In the genomic region with DNA sequence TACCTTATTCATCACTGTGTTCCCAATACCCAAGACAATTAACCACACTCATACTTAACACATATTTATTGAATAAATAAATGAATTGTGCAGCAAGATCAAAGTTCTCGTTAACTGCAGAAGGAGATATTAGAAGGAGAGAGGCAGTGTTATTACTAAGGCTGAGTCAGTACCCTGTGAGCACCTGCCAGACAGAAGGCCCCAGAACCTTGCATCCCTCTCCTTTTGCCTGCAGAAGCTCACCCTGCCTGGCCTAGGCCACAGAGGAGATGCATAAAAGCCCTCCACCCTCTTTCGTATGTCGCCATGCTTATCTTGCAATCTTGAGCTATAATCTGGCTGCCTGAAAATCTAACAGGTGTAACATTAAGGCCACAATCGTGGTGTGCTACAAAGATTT, we compare ENCODE assay signal across 10 cellular contexts. TPM values are rescaled to one million over a fixed set of nuclear protein-coding genes. Genes with fewer than 3 reads are reported as not detected.
DNase-seq lines count a peak whose midpoint lies in the region; ATAC-seq, FAIRE-seq and TF ChIP-seq lines count a peak whose summit lies in the region.
"Had no signal": no experiment of that assay in that cellular context is flagged by ENCODE, and none has a peak within 500 bp of the region (broad histone marks: within the 10 kb centered on the region; RNA-seq: fewer than 3 reads in every experiment).

No MANE protein-coding gene starts in this region.

- no peak for FAIRE-seq in HTR-8/SVneo (lab: Jason Lieb, UNC)

- H3K4me1 Mint-ChIP-seq in activated T-helper 1 cell treated with anti-CD3 and anti-CD28 coated beads, Interleukin-12 subunit alpha, Interleukin-12 subunit beta, Interleukin-2, Interleukin-4 antibody, amounts not matched to agents 30 ng/mL and 10 ng/mL and 1 ng/mL, durations not matched to agents 14 hours and 24 hours and 36 hours (ENCODE audit: low read depth): peaks cover 16% of the 10 kb centered on the region
- peaks cover 12% of the 10 kb centered on the region for H3K4me1 Mint-ChIP-seq in neural progenitor cell

- H3K9ac ChIP-seq in BLaER1 treated with 17β-estradiol and CSF1 and Interleukin-3, amounts not matched to agents 10 nM and 100 nM: peak overlapping the region; percentile 65 to 93 (median 85)
- H3K9ac ChIP-seq in GM23248 (no peak overlapping the region), neural progenitor cell (no peak overlapping the region)

- no peak for ATAC-seq in left lung

- H3K79me2 ChIP-seq in GM23248 (ENCODE audit: insufficient read depth): no peaks in the 10 kb centered on the region
- no peaks in the 10 kb centered on the region for H3K79me2 ChIP-seq in neural progenitor cell (ENCODE audit: low read depth)

- no peak overlapping the region for H3K27ac Mint-ChIP-seq in activated T-helper 1 cell treated with anti-CD3 and anti-CD28 coated beads, Interleukin-12 subunit alpha, Interleukin-12 subunit beta, Interleukin-2, Interleukin-4 antibody, amounts not matched to agents 30 ng/mL and 10 ng/mL and 1 ng/mL, durations not matched to agents 14 hours and 24 hours and 36 hours
- H3K27ac Mint-ChIP-seq in neural progenitor cell: no peak overlapping the region

- H3K36me3 ChIP-seq in BLaER1 treated with 17β-estradiol and CSF1 and Interleukin-3, amounts not matched to agents 10 nM and 100 nM: peaks cover 0 to 9% (median 0%) of the 10 kb centered on the region in 11 experiments; a peak in 1 of 22 replicates
- H3K36me3 ChIP-seq in GM23248 (ENCODE audit: low read depth): no peaks in the 10 kb centered on the region
- no peaks in the 10 kb centered on the region for H3K36me3 ChIP-seq in left lung
- no peaks in the 10 kb centered on the region for H3K36me3 ChIP-seq in neural progenitor cell
- H3K36me3 ChIP-seq in testis (ENCODE audit: low read depth, missing control alignments): no peaks in the 10 kb centered on the region

- peaks cover 3% of the 10 kb centered on the region for H3K36me3 Mint-ChIP-seq in activated T-helper 1 cell treated with anti-CD3 and anti-CD28 coated beads, Interleukin-12 subunit alpha, Interleukin-12 subunit beta, Interleukin-2, Interleukin-4 antibody, amounts not matched to agents 30 ng/mL and 10 ng/mL and 1 ng/mL, durations not matched to agents 14 hours and 24 hours and 36 hours (ENCODE audit: low read depth)
- no peaks in the 10 kb centered on the region for H3K36me3 Mint-ChIP-seq in neural progenitor cell
- H3K36me3 Mint-ChIP-seq: naive B cell had no signal

- no peaks in the 10 kb centered on the region for H3K27me3 ChIP-seq in BLaER1 treated with 17β-estradiol and CSF1 and Interleukin-3, amounts not matched to agents 10 nM and 100 nM
- H3K27me3 ChIP-seq in GM23248 (replicated peaks; ENCODE audit: insufficient read depth) (no peaks in the 10 kb centered on the region), left lung (no peaks in the 10 kb centered on the region), neural progenitor cell (no peaks in the 10 kb centered on the region), testis (no peaks in the 10 kb centered on the region)

- H3K4me3 ChIP-seq in BLaER1 treated with 17β-estradiol and CSF1 and Interleukin-3, amounts not matched to agents 10 nM and 100 nM: peak overlapping the region in 4 of 10 experiments; percentile 3 to 22 (median 12); a peak in 5 of 20 replicates
- H3K4me3 ChIP-seq in GM23248 (no peak overlapping the region), left lung (no peak overlapping the region), neural progenitor cell (no peak overlapping the region), testis (no peak overlapping the region)

- TF ChIP-seq CTCF in left lung (IDR thresholded peaks at IDR 0.05) (no peak), neural progenitor cell (IDR thresholded peaks at IDR 0.05) (no peak), testis (IDR thresholded peaks at IDR 0.05) (no peak)

- no peaks in the 10 kb centered on the region for H4K20me1 ChIP-seq in BLaER1 treated with 17β-estradiol and CSF1 and Interleukin-3, amounts not matched to agents 10 nM and 100 nM
- H4K20me1 ChIP-seq in GM23248 (ENCODE audit: insufficient read depth) (no peaks in the 10 kb centered on the region), neural progenitor cell (ENCODE audit: low read depth) (no peaks in the 10 kb centered on the region)

- WGBS in GM23248 (ENCODE audit: low coverage in 1 of 2, low lambda C conversion rate in 2 of 2, missing lambda C conversion rate in 2 of 2), 2 experiments: 79 to 89% methylated on average over 4 of the region's 4 CpGs
- 89 to 94% methylated on average over 4 of the region's 4 CpGs for WGBS in testis, 2 donors

- H3K4me2 ChIP-seq in BLaER1 treated with 17β-estradiol and CSF1 and Interleukin-3, amounts not matched to agents 10 nM and 100 nM: peak overlapping the region; percentile 68 to 93 (median 82)
- H3K4me2 ChIP-seq in GM23248 (ENCODE audit: unreplicated experiment): no peak overlapping the region
- no peak overlapping the region for H3K4me2 ChIP-seq in neural progenitor cell

- no peaks in the 10 kb centered on the region for H3K9me3 Mint-ChIP-seq in activated T-helper 1 cell treated with anti-CD3 and anti-CD28 coated beads, Interleukin-12 subunit alpha, Interleukin-12 subunit beta, Interleukin-2, Interleukin-4 antibody, amounts not matched to agents 30 ng/mL and 10 ng/mL and 1 ng/mL, durations not matched to agents 14 hours and 24 hours and 36 hours
- peaks cover 2% of the 10 kb centered on the region for H3K9me3 Mint-ChIP-seq in neural progenitor cell

- H3K9me3 ChIP-seq in BLaER1 treated with 17β-estradiol and CSF1 and Interleukin-3, amounts not matched to agents 10 nM and 100 nM (replicated peaks in 1 of 11): peaks cover 10 to 25% (median 20%) of the 10 kb centered on the region in 11 experiments
- H3K9me3 ChIP-seq in GM23248 (ENCODE audit: low read depth) (no peaks in the 10 kb centered on the region), left lung (no peaks in the 10 kb centered on the region), neural progenitor cell (ENCODE audit: low read depth) (no peaks in the 10 kb centered on the region), testis (no peaks in the 10 kb centered on the region)

- H2AFZ ChIP-seq in GM23248 (peak overlapping the region; percentile 85), neural progenitor cell (replicated peaks) (no peak overlapping the region)

- DNase-seq in GM23248 (peak; percentile 24), left lung (no peak), neural progenitor cell (ENCODE audit: low spot score) (no peak), HTR-8/SVneo (ENCODE audit: insufficient read length, low spot score) (no peak), testis (no peak), SW 1271 (lab: John Stamatoyannopoulos, UW) (no peak)
- no peak for DNase-seq in activated T-helper 1 cell treated with anti-CD3 and anti-CD28 coated beads, Interleukin-12 subunit alpha, Interleukin-12 subunit beta, Interleukin-2, Interleukin-4 antibody, amounts not matched to agents 30 ng/mL and 10 ng/mL and 1 ng/mL, durations not matched to agents 14 hours and 24 hours and 36 hours (ENCODE audit: low spot score)
- DNase-seq: naive B cell, NCI-H1436 had no signal

- intact Hi-C loops in activated T-helper 1 cell treated with anti-CD3 and anti-CD28 coated beads, Interleukin-12 subunit alpha, Interleukin-12 subunit beta, Interleukin-2, Interleukin-4 antibody, amounts not matched to agents 30 ng/mL and 10 ng/mL and 1 ng/mL, durations not matched to agents 14 hours and 24 hours and 36 hours (cut with micrococcal nuclease): loop anchor here (2.0 kb wide), 1 partner anchor 76 kb away; a partner anchor contains a TSS
- intact Hi-C loops in left lung (cut with DNase I) (no loop called here), testis (cut with DNase I; ENCODE audit: low total_unique reads) (no loop called here)

- H3K27ac ChIP-seq in BLaER1 treated with 17β-estradiol and CSF1 and Interleukin-3, amounts not matched to agents 10 nM and 100 nM: peak overlapping the region; percentile 79 to 100 (median 98)
- H3K27ac ChIP-seq in GM23248: no peak overlapping the region
- peak overlapping the region; percentile 50 to 92 for H3K27ac ChIP-seq in left lung
- no peak overlapping the region for H3K27ac ChIP-seq in neural progenitor cell
- no peak overlapping the region for H3K27ac ChIP-seq in testis

- peak overlapping the region; percentile 31 for H3K4me3 Mint-ChIP-seq in activated T-helper 1 cell treated with anti-CD3 and anti-CD28 coated beads, Interleukin-12 subunit alpha, Interleukin-12 subunit beta, Interleukin-2, Interleukin-4 antibody, amounts not matched to agents 30 ng/mL and 10 ng/mL and 1 ng/mL, durations not matched to agents 14 hours and 24 hours and 36 hours
- no peak overlapping the region for H3K4me3 Mint-ChIP-seq in neural progenitor cell
- H3K4me3 Mint-ChIP-seq: naive B cell had no signal

- H3K9me2 ChIP-seq in GM23248 (ENCODE audit: insufficient read depth): no peaks in the 10 kb centered on the region

- no peaks in the 10 kb centered on the region for H3K27me3 Mint-ChIP-seq in activated T-helper 1 cell treated with anti-CD3 and anti-CD28 coated beads, Interleukin-12 subunit alpha, Interleukin-12 subunit beta, Interleukin-2, Interleukin-4 antibody, amounts not matched to agents 30 ng/mL and 10 ng/mL and 1 ng/mL, durations not matched to agents 14 hours and 24 hours and 36 hours (ENCODE audit: insufficient read depth)
- H3K27me3 Mint-ChIP-seq in neural progenitor cell (ENCODE audit: insufficient read depth, low read depth): peaks cover 2% of the 10 kb centered on the region
- H3K27me3 Mint-ChIP-seq: naive B cell had no signal

- peaks cover 7% of the 10 kb centered on the region for H3F3A ChIP-seq in GM23248 (ENCODE audit: insufficient read depth)
- H3F3A ChIP-seq in neural progenitor cell (ENCODE audit: low read depth): no peaks in the 10 kb centered on the region

- in situ Hi-C loops in GM23248 (cut with MboI): no loop called here

- no peak for TF ChIP-seq POLR2A in testis (IDR thresholded peaks at IDR 0.05)

- H3K4me1 ChIP-seq in BLaER1 treated with 17β-estradiol and CSF1 and Interleukin-3, amounts not matched to agents 10 nM and 100 nM: peaks cover 38 to 89% (median 73%) of the 10 kb centered on the region in 10 experiments
- H3K4me1 ChIP-seq in GM23248 (ENCODE audit: insufficient read depth): peaks cover 6% of the 10 kb centered on the region; the same call in 1 of the 2 replicates
- H3K4me1 ChIP-seq in left lung: peaks cover 0 to 41% of the 10 kb centered on the region in 2 donors
- peaks cover 20% of the 10 kb centered on the region for H3K4me1 ChIP-seq in neural progenitor cell
- H3K4me1 ChIP-seq in testis: peaks cover 3% of the 10 kb centered on the region

RNA-seq across cellular contexts. Expression of a gene that starts 20.5 kb away (rescaled TPM):
- total RNA-seq in GM23248 (2014; rRNA removed; shearing (Covaris generic)): 54.1 and 58.1 TPM in 2 replicates
- 48.9 and 51.9 TPM in 2 replicates for polyA plus RNA-seq in GM23248 (2016; fragmentation: Nextera tagmentation; extraction: Ambion mirVana)
- total RNA-seq in activated T-helper 1 cell treated with anti-CD3 and anti-CD28 coated beads, Interleukin-12 subunit alpha, Interleukin-12 subunit beta, Interleukin-2, Interleukin-4 antibody, amounts not matched to agents 30 ng/mL and 10 ng/mL and 1 ng/mL, durations not matched to agents 14 hours and 24 hours and 36 hours: 54.8 and 55.9 TPM in 2 replicates
- 100 to 1,000 TPM in 1 of 2 donors, 10 to 100 TPM in 1; 52.9 to 111 TPM for total RNA-seq in left lung
- total RNA-seq in neural progenitor cell (ENCODE audit: low replicate concordance): 28.1 and 35.0 TPM in 2 replicates
- total RNA-seq in testis: 100 to 1,000 TPM in 1 of 2 donors, 10 to 100 TPM in 1; 95.0 to 107 TPM
- 58.0 TPM for polyA plus RNA-seq in testis (ENCODE audit: insufficient read depth, low read depth, low replicate concordance)

RNA-seq across cellular contexts. Expression of a gene that starts 58.3 kb away (rescaled TPM):
- under 0.01 and 0.22 TPM in 2 replicates for total RNA-seq in GM23248 (2014; rRNA removed; shearing (Covaris generic))
- polyA plus RNA-seq in GM23248 (2016; fragmentation: Nextera tagmentation; extraction: Ambion mirVana): 0.15 TPM in 1 of 2 replicates, not detected in the other
- total RNA-seq in activated T-helper 1 cell treated with anti-CD3 and anti-CD28 coated beads, Interleukin-12 subunit alpha, Interleukin-12 subunit beta, Interleukin-2, Interleukin-4 antibody, amounts not matched to agents 30 ng/mL and 10 ng/mL and 1 ng/mL, durations not matched to agents 14 hours and 24 hours and 36 hours: not detected in 2 replicates
- total RNA-seq in left lung: not detected
- 0.28 TPM in 1 of 2 replicates, not detected in the other for total RNA-seq in neural progenitor cell (ENCODE audit: low replicate concordance)
- under 1 TPM; 0.19 to 0.47 TPM for total RNA-seq in testis
- 0.42 TPM for polyA plus RNA-seq in testis (ENCODE audit: insufficient read depth, low read depth, low replicate concordance)

Comparison
In these comparisons a context has a peak if more than half of its experiments do, and no peak if none do; other contexts are left out.
1. H3K27ac ChIP-seq: peak in BLaER1 treated with 17β-estradiol and CSF1 and Interleukin-3, amounts not matched to agents 10 nM and 100 nM (11 of 11) and left lung (2 of 2); none in GM23248 (single experiment), neural progenitor cell (single experiment) and testis (0 of 2).
2. H3K4me2 ChIP-seq: peak in BLaER1 treated with 17β-estradiol and CSF1 and Interleukin-3, amounts not matched to agents 10 nM and 100 nM (11 of 11); none in GM23248 (single experiment) and neural progenitor cell (single experiment).
3. H3K9ac ChIP-seq: peak in BLaER1 treated with 17β-estradiol and CSF1 and Interleukin-3, amounts not matched to agents 10 nM and 100 nM (11 of 11); none in GM23248 (single experiment) and neural progenitor cell (single experiment).